8 cellular contexts compared by ENCODE assay signal in genomic region chr22:37021710-37022482, GRCh38.
DNase-seq lines count a peak whose midpoint lies in the region; ATAC-seq and TF ChIP-seq lines count a peak whose summit lies in the region.

No MANE protein-coding gene starts in this region.

- H3F3A ChIP-seq in DOHH2 (ENCODE audit: control insufficient read depth, insufficient read depth) = no peaks in the 10 kb centered on the region

- no peak for TF ChIP-seq POLR2A in NB4 (IDR thresholded peaks at IDR 0.05; ENCODE audit: extremely low read depth, insufficient read length)

- H3K9me3 ChIP-seq in DOHH2 (ENCODE audit: control insufficient read depth, insufficient read depth, low read length) = no peaks in the 10 kb centered on the region

- peaks cover 18% of the 10 kb centered on the region for H3K79me2 ChIP-seq in DOHH2 (ENCODE audit: control insufficient read depth, low read length)

- ATAC-seq in HG03175 (IDR thresholded peaks at IDR 0.05; ENCODE audit: unreplicated experiment) (no peak), HG03565 (IDR thresholded peaks at IDR 0.05; ENCODE audit: unreplicated experiment) (no peak)

- H3K27ac ChIP-seq in DOHH2 (ENCODE audit: low read depth, low read length) = no peak overlapping the region

- TF ChIP-seq CTCF in DOHH2 (IDR thresholded peaks at IDR 0.05; ENCODE audit: low read depth, low read length, poor library complexity, severe bottlenecking) (peak; percentile 98), NB4 (IDR thresholded peaks at IDR 0.05; ENCODE audit: low read depth, low read length) (peak; percentile 86), fibroblast of mammary gland (conservative IDR thresholded peaks at IDR 0.05; ENCODE audit: control insufficient read depth, insufficient read depth, low read depth, low read length) (peak; percentile 74)

- no peaks in the 10 kb centered on the region for H4K20me1 ChIP-seq in DOHH2 (ENCODE audit: control insufficient read depth, insufficient read depth, low read depth, low read length)

- H3K9me2 ChIP-seq in DOHH2 (replicated peaks; ENCODE audit: control insufficient read depth, low read length) = no peaks in the 10 kb centered on the region

- peaks cover 17% of the 10 kb centered on the region for H3K4me1 ChIP-seq in DOHH2 (ENCODE audit: control insufficient read depth, low read length)

- H3K27me3 ChIP-seq in DOHH2 (ENCODE audit: control insufficient read depth, low read length) = no peaks in the 10 kb centered on the region

- peaks cover 12% of the 10 kb centered on the region for H3K36me3 ChIP-seq in DOHH2 (ENCODE audit: control insufficient read depth, low read length)

- no peak overlapping the region for H3K4me3 ChIP-seq in DOHH2 (ENCODE audit: low read length)
- no peak overlapping the region for H3K4me3 ChIP-seq in NB4 (ENCODE audit: low read depth, low read length)
- H3K4me3 ChIP-seq in fibroblast of mammary gland (ENCODE audit: control insufficient read depth, low read depth, low read length) = no peak overlapping the region

- peak overlapping the region; percentile 43 for H3K4me2 ChIP-seq in DOHH2 (ENCODE audit: low read length)

- peak; percentile 74 for DNase-seq in NB4 (ENCODE audit: low read depth)
- peak; percentile 44 for DNase-seq in activated T-cell treated with anti-CD3 and anti-CD28 coated beads for 48 hours (ENCODE audit: low read depth)
- peak; percentile 52 for DNase-seq in fibroblast of mammary gland (ENCODE audit: low read depth)
- peak; percentile 57 for DNase-seq in pons (ENCODE audit: low spot score)
- no peak for DNase-seq in DMS79 (lab: John Stamatoyannopoulos, UW)
